Comparison of ENCODE assay signal across 25 cellular contexts in the genomic region with DNA sequence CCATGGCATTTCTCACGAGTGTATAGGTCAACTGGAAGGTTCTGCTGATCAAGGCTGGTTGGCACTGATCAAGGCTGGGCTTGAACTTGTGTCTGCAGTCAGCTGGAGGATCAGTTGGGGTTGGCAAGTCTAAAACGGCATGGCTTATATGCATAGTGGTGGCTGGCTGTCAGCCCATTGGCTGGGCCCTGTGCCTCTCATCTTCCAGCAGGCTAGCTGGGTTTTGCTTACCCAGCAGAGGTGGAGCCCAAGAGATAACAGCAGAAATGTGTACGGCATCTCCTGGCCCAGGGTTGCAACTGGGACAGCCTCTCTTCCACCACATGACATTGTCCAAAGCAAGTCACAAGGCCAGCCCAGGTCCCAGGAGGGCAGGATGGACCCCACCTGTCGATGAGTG.
"Had no signal": no experiment of that assay in that cellular context is flagged by ENCODE, and none has a peak within 500 bp of the region (broad histone marks: within the 10 kb centered on the region; RNA-seq: fewer than 3 reads in every experiment).

No MANE protein-coding gene starts in this region.

- H3K4me1 Mint-ChIP-seq: naive thymus-derived CD8-positive, alpha-beta T cell had no signal

- H3K4me3 Mint-ChIP-seq: effector memory CD8-positive, alpha-beta T cell; naive thymus-derived CD8-positive, alpha-beta T cell; neural crest cell; stimulated activated naive B cell treated with anti-CD40 and anti-IgM and Interleukin-4, amounts not matched to agents 10 μg/mL and 1 μg/mL and 100 μg/mL, for 72 hours; stimulated activated naive CD8-positive, alpha-beta T cell treated with anti-CD3 and anti-CD28 coated beads, Interleukin-15, Interleukin-2, amounts not matched to agents 100 ng/mL and 50 ng/mL, for 24 hours had no signal

- H3K27ac Mint-ChIP-seq: effector memory CD8-positive, alpha-beta T cell; naive thymus-derived CD8-positive, alpha-beta T cell; stimulated activated naive B cell treated with anti-CD40 and anti-IgM and Interleukin-4, amounts not matched to agents 10 μg/mL and 1 μg/mL and 100 μg/mL, for 72 hours; stimulated activated naive CD8-positive, alpha-beta T cell treated with anti-CD3 and anti-CD28 coated beads, Interleukin-15, Interleukin-2, amounts not matched to agents 100 ng/mL and 50 ng/mL, for 24 hours had no signal

- H3K27ac ChIP-seq: heart right ventricle, left lung, parathyroid adenoma, right lobe of liver, thoracic aorta, upper lobe of right lung, uterus had no signal

- H3K27me3 ChIP-seq: right lobe of liver, transverse colon, upper lobe of right lung, uterus had no signal

- DNase-seq: cortex of kidney; effector memory CD8-positive, alpha-beta T cell; erythroblast; esophagus squamous epithelium; foreskin melanocyte; glutamatergic neuron; heart right ventricle; hippocampal formation; left cardiac atrium; left lung; naive thymus-derived CD8-positive, alpha-beta T cell; right lobe of liver; small intestine; stimulated activated CD4-positive, alpha-beta T cell treated with anti-CD3 and anti-CD28 coated beads, Interleukin-15, amount 100 ng/mL, for 24 hours; stimulated activated CD4-positive, alpha-beta T cell treated with anti-CD3 and anti-CD28 coated beads, Interleukin-2, amount 100 ng/mL, for 48 hours; stimulated activated naive B cell treated with anti-CD40 and anti-IgM and Interleukin-4, amounts not matched to agents 10 μg/mL and 1 μg/mL and 100 μg/mL, for 72 hours; transverse colon; upper lobe of right lung; uterus had no signal

- H3K4me1 ChIP-seq: heart right ventricle, left lung, parathyroid adenoma, right lobe of liver, upper lobe of right lung, uterus had no signal

- H3K36me3 Mint-ChIP-seq: stimulated activated naive B cell treated with anti-CD40 and anti-IgM and Interleukin-4, amounts not matched to agents 10 μg/mL and 1 μg/mL and 100 μg/mL, for 72 hours had no signal

- H3K9me3 ChIP-seq: esophagus squamous epithelium, left lung, right lobe of liver, thoracic aorta, transverse colon, upper lobe of right lung, uterus had no signal

- H3K9me3 Mint-ChIP-seq: effector memory CD8-positive, alpha-beta T cell; naive thymus-derived CD8-positive, alpha-beta T cell; neural crest cell; stimulated activated naive CD8-positive, alpha-beta T cell treated with anti-CD3 and anti-CD28 coated beads, Interleukin-15, Interleukin-2, amounts not matched to agents 100 ng/mL and 50 ng/mL, for 24 hours had no signal

- FAIRE-seq: endometrium, islet of Langerhans, small intestine had no signal

- H3K36me3 ChIP-seq: esophagus squamous epithelium, heart right ventricle, left lung, right lobe of liver, thoracic aorta, transverse colon, upper lobe of right lung, uterus had no signal

- H3K4me3 ChIP-seq: esophagus squamous epithelium, heart right ventricle, left lung, right lobe of liver, thoracic aorta, transverse colon, upper lobe of right lung, uterus had no signal

- ATAC-seq: effector memory CD8-positive, alpha-beta T cell; left cardiac atrium; naive thymus-derived CD8-positive, alpha-beta T cell; right lobe of liver; stimulated activated naive B cell treated with anti-CD40 and anti-IgM and Interleukin-4, amounts not matched to agents 10 μg/mL and 1 μg/mL and 100 μg/mL, for 72 hours; upper lobe of right lung had no signal
